1 cellular context compared by ENCODE assay signal in the genomic region with DNA sequence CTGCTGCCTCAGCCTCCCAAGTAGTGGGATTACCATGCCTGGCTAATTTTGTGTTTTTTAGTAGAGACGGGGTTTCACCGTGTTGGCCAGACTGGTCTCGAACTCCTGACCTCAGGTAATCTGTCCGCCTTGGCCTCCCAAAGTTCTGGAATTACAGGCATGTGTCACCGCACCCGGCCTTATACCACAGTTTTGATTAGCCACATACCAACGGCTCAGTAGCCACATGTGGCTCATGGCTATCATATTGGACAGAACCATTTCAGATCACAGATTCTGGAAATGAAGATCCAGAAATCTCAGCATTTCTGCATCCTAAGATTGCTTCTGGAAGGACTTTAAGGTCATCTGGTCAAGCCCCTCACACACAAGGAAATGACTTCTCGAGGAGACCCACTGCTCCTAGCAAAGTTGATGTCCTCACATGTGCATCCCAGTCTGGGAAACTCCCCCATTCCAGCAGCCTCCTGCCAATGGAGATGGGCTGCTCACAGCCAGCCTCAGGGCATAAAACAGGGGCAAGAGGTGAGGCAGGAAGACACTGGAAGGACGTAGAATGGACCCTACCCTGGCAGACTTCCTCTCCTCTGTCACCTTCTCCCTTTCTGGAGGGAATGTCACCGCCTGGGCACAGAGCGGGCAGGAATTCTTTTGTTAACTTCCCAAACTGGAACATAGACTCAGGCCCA.
TF ChIP-seq lines count a peak whose summit lies in the region.

No MANE protein-coding gene starts in this region.

TF ChIP-seq in IMR-90, 13 proteins besides CTCF, POLR2A, EP300 and RAD21:
- TF ChIP-seq SMC3 (IDR thresholded peaks at IDR 0.05; ENCODE audit: low read depth, low read length) (no peak), CEBPB (IDR thresholded peaks at IDR 0.05; ENCODE audit: low read depth, low read length) (no peak), MAZ (IDR thresholded peaks at IDR 0.05; ENCODE audit: borderline replicate concordance, low read depth, low read length) (no peak), MXI1 (IDR thresholded peaks at IDR 0.05; ENCODE audit: borderline replicate concordance, low read depth, low read length) (no peak), BHLHE40 (IDR thresholded peaks at IDR 0.05; ENCODE audit: low read depth, low read length) (no peak), FOS (IDR thresholded peaks at IDR 0.05; ENCODE audit: low read depth, low read length) (no peak), RCOR1 (IDR thresholded peaks at IDR 0.05; ENCODE audit: insufficient replicate concordance, low read length) (no peak), CHD1 (IDR thresholded peaks at IDR 0.05; ENCODE audit: low read depth, low read length) (no peak), NFE2L2 (IDR thresholded peaks at IDR 0.05; ENCODE audit: low read depth, low read length) (no peak), MAFK (IDR thresholded peaks at IDR 0.05; ENCODE audit: low read depth, low read length) (no peak), RFX5 (IDR thresholded peaks at IDR 0.05; ENCODE audit: low read depth, low read length) (no peak)
- TF ChIP-seq, protein P1, sequence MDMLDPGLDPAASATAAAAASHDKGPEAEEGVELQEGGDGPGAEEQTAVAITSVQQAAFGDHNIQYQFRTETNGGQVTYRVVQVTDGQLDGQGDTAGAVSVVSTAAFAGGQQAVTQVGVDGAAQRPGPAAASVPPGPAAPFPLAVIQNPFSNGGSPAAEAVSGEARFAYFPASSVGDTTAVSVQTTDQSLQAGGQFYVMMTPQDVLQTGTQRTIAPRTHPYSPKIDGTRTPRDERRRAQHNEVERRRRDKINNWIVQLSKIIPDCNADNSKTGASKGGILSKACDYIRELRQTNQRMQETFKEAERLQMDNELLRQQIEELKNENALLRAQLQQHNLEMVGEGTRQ (IDR thresholded peaks at IDR 0.05; ENCODE audit: low read depth, low read length) = no peak
- TF ChIP-seq, protein P2, sequence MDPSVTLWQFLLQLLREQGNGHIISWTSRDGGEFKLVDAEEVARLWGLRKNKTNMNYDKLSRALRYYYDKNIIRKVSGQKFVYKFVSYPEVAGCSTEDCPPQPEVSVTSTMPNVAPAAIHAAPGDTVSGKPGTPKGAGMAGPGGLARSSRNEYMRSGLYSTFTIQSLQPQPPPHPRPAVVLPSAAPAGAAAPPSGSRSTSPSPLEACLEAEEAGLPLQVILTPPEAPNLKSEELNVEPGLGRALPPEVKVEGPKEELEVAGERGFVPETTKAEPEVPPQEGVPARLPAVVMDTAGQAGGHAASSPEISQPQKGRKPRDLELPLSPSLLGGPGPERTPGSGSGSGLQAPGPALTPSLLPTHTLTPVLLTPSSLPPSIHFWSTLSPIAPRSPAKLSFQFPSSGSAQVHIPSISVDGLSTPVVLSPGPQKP (IDR thresholded peaks at IDR 0.05; ENCODE audit: borderline replicate concordance, low read depth, low read length) = no peak
